10 cellular contexts compared by ENCODE assay signal in the genomic region with DNA sequence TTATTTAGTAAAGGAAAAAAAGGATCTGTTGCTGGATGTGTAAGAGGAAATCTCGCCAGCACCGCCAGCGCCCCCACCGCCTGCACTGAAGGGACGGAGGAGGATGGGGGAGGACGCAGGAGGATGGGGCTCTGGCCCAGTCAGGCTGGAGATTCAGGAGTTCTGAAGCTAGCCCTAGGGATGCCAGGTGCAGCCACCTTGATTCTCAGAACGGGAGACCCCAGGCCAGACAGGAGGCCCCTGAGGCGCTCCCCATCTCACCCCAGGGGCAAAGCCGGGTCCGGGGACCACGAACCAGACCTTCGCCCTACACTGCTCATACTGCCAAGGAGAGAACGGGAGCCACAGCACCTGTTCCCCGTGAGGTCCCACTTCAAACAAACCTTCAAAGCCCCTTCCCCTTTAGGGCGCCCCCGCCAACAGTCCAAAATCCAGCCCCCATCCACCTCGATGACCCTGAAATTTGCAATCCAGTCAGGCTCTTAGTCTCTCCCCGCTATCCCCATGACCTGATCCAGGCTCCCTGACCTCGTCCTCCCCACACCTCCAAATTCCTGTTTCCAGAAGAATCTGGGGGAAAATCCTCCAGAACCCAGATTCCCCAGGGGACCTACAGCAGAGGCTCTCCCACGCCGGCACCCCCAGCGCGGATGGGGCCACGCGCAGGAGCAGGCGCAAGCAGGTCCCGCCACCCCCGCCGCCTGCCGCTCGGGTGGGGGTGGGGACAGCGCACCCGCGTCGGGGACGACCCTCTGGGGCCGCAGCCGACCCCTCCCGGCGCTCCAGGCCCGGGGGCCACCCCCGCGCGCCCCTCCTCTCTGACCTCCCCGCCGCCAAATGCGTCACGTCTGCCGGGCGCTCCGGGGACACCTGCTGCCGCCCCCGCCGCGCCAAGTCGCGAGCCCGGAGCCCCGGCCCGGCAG. TPM values are rescaled to one million over a fixed set of nuclear protein-coding genes. Genes with fewer than 3 reads are reported as not detected.
A peak's percentile ranks its signal among the peaks of the same experiment; 100 is the strongest.
DNase-seq lines count a peak whose midpoint lies in the region; ATAC-seq and TF ChIP-seq lines count a peak whose summit lies in the region.
"Had no signal": no experiment of that assay in that cellular context is flagged by ENCODE, and none has a peak within 500 bp of the region (broad histone marks: within the 10 kb centered on the region; RNA-seq: fewer than 3 reads in every experiment).

No MANE protein-coding gene starts in this region.

- no peaks in the 10 kb centered on the region for H3K36me3 ChIP-seq in CD4-positive, alpha-beta memory T cell (ENCODE audit: insufficient read depth, low read length)
- H3K36me3 ChIP-seq in HUES48 (ENCODE audit: control insufficient read depth, insufficient read depth, low read length) (no peaks in the 10 kb centered on the region), neural cell (ENCODE audit: insufficient read depth, low read length) (no peaks in the 10 kb centered on the region)

- no peaks in the 10 kb centered on the region for H3K9me2 ChIP-seq in neural cell (ENCODE audit: insufficient read depth, low read length)

- H3K27ac Mint-ChIP-seq in CD4-positive, alpha-beta memory T cell, result no peak overlapping the region

- H2AFZ ChIP-seq in neural cell (ENCODE audit: low read depth, low read length), result no peak overlapping the region

- peaks cover 0 to 5% (median 0%) of the 10 kb centered on the region in 8 donors for H3K9me3 Mint-ChIP-seq in CD4-positive, alpha-beta memory T cell

- H3K9ac ChIP-seq in HUES48 (ENCODE audit: low read depth, low read length) (no peak overlapping the region), neural cell (ENCODE audit: low read length) (peak overlapping the region; percentile 69)

- CTCF ChIA-PET in CD4-positive, alpha-beta memory T cell (lab: Charles Lee; ENCODE audit: partially characterized antibody), result no interaction called here

- H3K9me3 ChIP-seq in CD4-positive, alpha-beta memory T cell (ENCODE audit: control insufficient read depth in 1 of 2, low read length in 2 of 2), result no peaks in the 10 kb centered on the region
- no peaks in the 10 kb centered on the region for H3K9me3 ChIP-seq in HUES48 (ENCODE audit: control insufficient read depth, insufficient read depth, low read length)
- no peaks in the 10 kb centered on the region for H3K9me3 ChIP-seq in neural cell (ENCODE audit: low read length)

- H4K20me1 ChIP-seq in neural cell (ENCODE audit: insufficient read depth), result no peaks in the 10 kb centered on the region

- no peak overlapping the region for H3K4me3 ChIP-seq in CD4-positive, alpha-beta memory T cell (ENCODE audit: low read length in 2 of 2)
- H3K4me3 ChIP-seq in HUES48 (ENCODE audit: low read depth, low read length) (peak overlapping the region; percentile 54; the same call in 1 of the 2 replicates), neural cell (ENCODE audit: low read length) (peak overlapping the region; percentile 82)

- intact Hi-C loops in CD4-positive, alpha-beta memory T cell (cut with micrococcal nuclease), result no loop called here

- DNase-seq in CD4-positive, alpha-beta memory T cell, result no peak
- peak; percentile 49 for DNase-seq in ecto neural progenitor cell (ENCODE audit: low spot score)
- no peak for DNase-seq in stimulated activated naive CD4-positive, alpha-beta T cell (lab: John Stamatoyannopoulos, UW)
- DNase-seq in NCI-H1436 (lab: John Stamatoyannopoulos, UW), result no peak
- DNase-seq: activated gamma-delta T cell, foreskin keratinocyte had no signal

- H3K27ac ChIP-seq in CD4-positive, alpha-beta memory T cell (ENCODE audit: low read depth, low read length), result no peak overlapping the region
- H3K27ac ChIP-seq in HUES48 (ENCODE audit: low read depth, low read length) (no peak overlapping the region), neural cell (ENCODE audit: low read length) (peak overlapping the region; percentile 5)
- H3K27ac ChIP-seq: foreskin keratinocyte had no signal

- no peaks in the 10 kb centered on the region for H3F3A ChIP-seq in neural cell (ENCODE audit: insufficient read depth, low read length, poor library complexity, severe bottlenecking)

- peak overlapping the region in 5 of 8 donors; percentile 35 to 71 (median 46) for H3K4me3 Mint-ChIP-seq in CD4-positive, alpha-beta memory T cell

- ATAC-seq in GM18858 (IDR thresholded peaks at IDR 0.05; ENCODE audit: unreplicated experiment) (no peak), HG02610 (IDR thresholded peaks at IDR 0.05; ENCODE audit: unreplicated experiment) (no peak)

- peak overlapping the region; percentile 73 for H3K4me2 ChIP-seq in neural cell (ENCODE audit: low read length)

- H3K4me1 ChIP-seq in CD4-positive, alpha-beta memory T cell (ENCODE audit: insufficient read depth, low read length), result no peaks in the 10 kb centered on the region
- peaks cover 3% of the 10 kb centered on the region; the same call in 1 of the 2 replicates for H3K4me1 ChIP-seq in HUES48 (ENCODE audit: control insufficient read depth, insufficient read depth, low read length)
- H3K4me1 ChIP-seq: foreskin keratinocyte had no signal

- H3K27me3 Mint-ChIP-seq in CD4-positive, alpha-beta memory T cell, result peaks cover 20 to 32% of the 10 kb centered on the region in 2 donors

- H3K4me1 Mint-ChIP-seq in CD4-positive, alpha-beta memory T cell, result peaks cover 2 to 11% (median 5%) of the 10 kb centered on the region in 4 donors

- POLR2A ChIA-PET in CD4-positive, alpha-beta memory T cell (lab: Charles Lee; ENCODE audit: partially characterized antibody), result no interaction called here

- TF ChIP-seq CTCF in neural cell (IDR thresholded peaks at IDR 0.05; ENCODE audit: poor library complexity, severe bottlenecking), result no peak

- H3K27me3 ChIP-seq in CD4-positive, alpha-beta memory T cell (ENCODE audit: insufficient read depth, low read length), result peaks cover 6% of the 10 kb centered on the region
- peaks cover 56% of the 10 kb centered on the region for H3K27me3 ChIP-seq in HUES48 (ENCODE audit: control insufficient read depth, insufficient read depth, low read length)
- peaks cover 36% of the 10 kb centered on the region for H3K27me3 ChIP-seq in neural cell (ENCODE audit: insufficient read depth, low read depth, low read length)

- H3K79me2 ChIP-seq in neural cell (replicated peaks; ENCODE audit: insufficient read depth, low read length), result peaks cover 4% of the 10 kb centered on the region

- no peak for TF ChIP-seq RAD21 in neural cell (conservative IDR thresholded peaks at IDR 0.05)

- no peaks in the 10 kb centered on the region for H3K36me3 Mint-ChIP-seq in CD4-positive, alpha-beta memory T cell

- no peak for TF ChIP-seq EP300 in neural cell (conservative IDR thresholded peaks at IDR 0.05; ENCODE audit: poor library complexity, severe bottlenecking)

TF ChIP-seq in neural cell, 6 proteins besides CTCF, POLR2A, EP300 and RAD21:
- TF ChIP-seq MXI1 (conservative IDR thresholded peaks at IDR 0.05; ENCODE audit: poor library complexity, severe bottlenecking) (no peak), POLR2AphosphoS5 (IDR thresholded peaks at IDR 0.05) (no peak), TAF1 (IDR thresholded peaks at IDR 0.05; ENCODE audit: low read depth) (no peak)
- TF ChIP-seq, protein P1, sequence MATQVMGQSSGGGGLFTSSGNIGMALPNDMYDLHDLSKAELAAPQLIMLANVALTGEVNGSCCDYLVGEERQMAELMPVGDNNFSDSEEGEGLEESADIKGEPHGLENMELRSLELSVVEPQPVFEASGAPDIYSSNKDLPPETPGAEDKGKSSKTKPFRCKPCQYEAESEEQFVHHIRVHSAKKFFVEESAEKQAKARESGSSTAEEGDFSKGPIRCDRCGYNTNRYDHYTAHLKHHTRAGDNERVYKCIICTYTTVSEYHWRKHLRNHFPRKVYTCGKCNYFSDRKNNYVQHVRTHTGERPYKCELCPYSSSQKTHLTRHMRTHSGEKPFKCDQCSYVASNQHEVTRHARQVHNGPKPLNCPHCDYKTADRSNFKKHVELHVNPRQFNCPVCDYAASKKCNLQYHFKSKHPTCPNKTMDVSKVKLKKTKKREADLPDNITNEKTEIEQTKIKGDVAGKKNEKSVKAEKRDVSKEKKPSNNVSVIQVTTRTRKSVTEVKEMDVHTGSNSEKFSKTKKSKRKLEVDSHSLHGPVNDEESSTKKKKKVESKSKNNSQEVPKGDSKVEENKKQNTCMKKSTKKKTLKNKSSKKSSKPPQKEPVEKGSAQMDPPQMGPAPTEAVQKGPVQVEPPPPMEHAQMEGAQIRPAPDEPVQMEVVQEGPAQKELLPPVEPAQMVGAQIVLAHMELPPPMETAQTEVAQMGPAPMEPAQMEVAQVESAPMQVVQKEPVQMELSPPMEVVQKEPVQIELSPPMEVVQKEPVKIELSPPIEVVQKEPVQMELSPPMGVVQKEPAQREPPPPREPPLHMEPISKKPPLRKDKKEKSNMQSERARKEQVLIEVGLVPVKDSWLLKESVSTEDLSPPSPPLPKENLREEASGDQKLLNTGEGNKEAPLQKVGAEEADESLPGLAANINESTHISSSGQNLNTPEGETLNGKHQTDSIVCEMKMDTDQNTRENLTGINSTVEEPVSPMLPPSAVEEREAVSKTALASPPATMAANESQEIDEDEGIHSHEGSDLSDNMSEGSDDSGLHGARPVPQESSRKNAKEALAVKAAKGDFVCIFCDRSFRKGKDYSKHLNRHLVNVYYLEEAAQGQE (IDR thresholded peaks at IDR 0.05; ENCODE audit: borderline replicate concordance), result no peak
TF ChIP-seq in neural cell: peak in this region for 0.

RNA-seq across cellular contexts. Expression of a gene that starts 0.9 kb away (rescaled TPM):
- not detected for total RNA-seq in CD4-positive, alpha-beta memory T cell
- not detected for polyA plus RNA-seq in CD4-positive, alpha-beta memory T cell
- 67.3 and 96.3 TPM in 2 replicates for polyA plus RNA-seq in neural cell
- 60.1 and 63.3 TPM in 2 replicates for polyA minus RNA-seq in neural cell

Comparison
In these comparisons a context has a peak if more than half of its experiments do, and no peak if none do; other contexts are left out.
1. H3K4me3 ChIP-seq: peak in HUES48 (single experiment) and neural cell (single experiment); none in CD4-positive, alpha-beta memory T cell (0 of 2).
2. RNA of a gene that starts 0.9 kb away (polyA plus RNA-seq): 67.3 to 96.3 TPM in neural cell; not detected in CD4-positive, alpha-beta memory T cell; every median in the first group is over 10 times any median in the second.